18 cellular contexts compared by ENCODE assay signal in the genomic region with DNA sequence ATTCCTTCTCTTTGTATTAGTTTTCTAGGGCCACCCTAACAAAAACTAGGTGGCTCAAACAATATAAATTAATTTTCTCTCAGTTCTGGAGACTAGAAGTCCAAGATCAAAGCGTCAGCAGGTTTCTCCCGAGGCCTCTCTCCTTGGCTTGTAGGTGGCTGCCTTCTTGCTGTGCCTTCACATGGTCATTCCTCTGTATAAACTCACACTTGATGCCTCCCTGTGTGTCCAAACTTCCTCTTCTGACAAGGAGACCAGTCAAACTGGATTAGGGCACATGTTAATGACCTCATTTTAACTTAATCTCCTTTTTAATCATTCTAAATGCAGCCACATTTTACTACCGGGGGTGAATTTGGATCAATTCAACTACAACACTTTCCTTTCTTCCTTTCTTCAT.
A peak's percentile ranks its signal among the peaks of the same experiment; 100 is the strongest.
DNase-seq lines count a peak whose midpoint lies in the region; ATAC-seq and TF ChIP-seq lines count a peak whose summit lies in the region.
"Had no signal": no experiment of that assay in that cellular context is flagged by ENCODE, and none has a peak within 500 bp of the region (broad histone marks: within the 10 kb centered on the region; RNA-seq: fewer than 3 reads in every experiment).

No MANE protein-coding gene starts in this region.

- H3K4me1 ChIP-seq in effector memory CD4-positive, alpha-beta T cell (ENCODE audit: control insufficient read depth, insufficient read depth, low read length, poor library complexity, severe bottlenecking): no peaks in the 10 kb centered on the region
- H3K4me1 ChIP-seq in sigmoid colon: no peaks in the 10 kb centered on the region
- H3K4me1 ChIP-seq: BLaER1, HAP-1 had no signal

- TF ChIP-seq CTCF in sigmoid colon (IDR thresholded peaks at IDR 0.05): no peak

- H3K27ac ChIP-seq in angular gyrus (ENCODE audit: low read depth, low read length) (peak overlapping the region; percentile 88), sigmoid colon (no peak overlapping the region)
- no peak overlapping the region for H3K27ac ChIP-seq in effector memory CD4-positive, alpha-beta T cell (ENCODE audit: insufficient read depth, low read length, poor library complexity, severe bottlenecking)
- H3K27ac ChIP-seq: BLaER1 had no signal

- ATAC-seq in esophagus mucosa: peak; percentile 88
- ATAC-seq in stimulated activated naive CD8-positive, alpha-beta T cell treated with anti-CD3 and anti-CD28 coated beads, Interleukin-15, amount 100 ng/mL, for 72 hours: no peak

- no peak for TF ChIP-seq POLR2A in sigmoid colon (IDR thresholded peaks at IDR 0.05)

- peaks cover 21% of the 10 kb centered on the region for H3K9me3 Mint-ChIP-seq in activated T-cell treated with anti-CD3 and anti-CD28 coated beads, Interleukin-2, amount 50 U/mL, for 24 hours
- peaks cover 21 to 30% of the 10 kb centered on the region in 2 donors for H3K9me3 Mint-ChIP-seq in stimulated activated naive CD8-positive, alpha-beta T cell treated with anti-CD3 and anti-CD28 coated beads, Interleukin-15, amount 100 ng/mL, for 72 hours

- H3K36me3 ChIP-seq in effector memory CD4-positive, alpha-beta T cell (ENCODE audit: control insufficient read depth, insufficient read depth, low read length): no peaks in the 10 kb centered on the region
- H3K36me3 ChIP-seq in sigmoid colon: no peaks in the 10 kb centered on the region
- H3K36me3 ChIP-seq: BLaER1, HAP-1 had no signal

- no peaks in the 10 kb centered on the region for H3K27me3 Mint-ChIP-seq in activated T-cell treated with anti-CD3 and anti-CD28 coated beads, Interleukin-2, amount 50 U/mL, for 24 hours
- H3K27me3 Mint-ChIP-seq in stimulated activated naive CD8-positive, alpha-beta T cell treated with anti-CD3 and anti-CD28 coated beads, Interleukin-15, amount 100 ng/mL, for 72 hours: no peaks in the 10 kb centered on the region
- H3K27me3 Mint-ChIP-seq: CD4-positive, CD25-positive, alpha-beta regulatory T cell had no signal

- H3K36me3 Mint-ChIP-seq in activated T-cell treated with anti-CD3 and anti-CD28 coated beads, Interleukin-2, amount 50 U/mL, for 24 hours (ENCODE audit: low read depth): no peaks in the 10 kb centered on the region
- H3K36me3 Mint-ChIP-seq: CD4-positive, CD25-positive, alpha-beta regulatory T cell had no signal

- TF ChIP-seq EP300 in sigmoid colon (IDR thresholded peaks at IDR 0.05): no peak

- H3K9me3 ChIP-seq in effector memory CD4-positive, alpha-beta T cell (ENCODE audit: control insufficient read depth, low read length): no peaks in the 10 kb centered on the region
- no peaks in the 10 kb centered on the region for H3K9me3 ChIP-seq in sigmoid colon
- H3K9me3 ChIP-seq: SK-N-SH had no signal

- H3K4me3 Mint-ChIP-seq in activated T-cell treated with anti-CD3 and anti-CD28 coated beads, Interleukin-2, amount 50 U/mL, for 24 hours: no peak overlapping the region
- H3K4me3 Mint-ChIP-seq in stimulated activated naive CD8-positive, alpha-beta T cell treated with anti-CD3 and anti-CD28 coated beads, Interleukin-15, amount 100 ng/mL, for 72 hours: no peak overlapping the region
- H3K4me3 Mint-ChIP-seq: CD4-positive, CD25-positive, alpha-beta regulatory T cell; HFFc6 had no signal

- H3K4me1 Mint-ChIP-seq in activated T-cell treated with anti-CD3 and anti-CD28 coated beads, Interleukin-2, amount 50 U/mL, for 24 hours (ENCODE audit: low read depth): no peaks in the 10 kb centered on the region
- H3K4me1 Mint-ChIP-seq in stimulated activated naive CD8-positive, alpha-beta T cell treated with anti-CD3 and anti-CD28 coated beads, Interleukin-15, amount 100 ng/mL, for 72 hours: no peaks in the 10 kb centered on the region
- H3K4me1 Mint-ChIP-seq: CD4-positive, CD25-positive, alpha-beta regulatory T cell had no signal

- WGBS in sigmoid colon, 2 donors: 84 to 94% methylated on average over 3 of the region's 3 CpGs

- no peak overlapping the region for H3K27ac Mint-ChIP-seq in activated T-cell treated with anti-CD3 and anti-CD28 coated beads, Interleukin-2, amount 50 U/mL, for 24 hours
- H3K27ac Mint-ChIP-seq in stimulated activated naive CD8-positive, alpha-beta T cell treated with anti-CD3 and anti-CD28 coated beads, Interleukin-15, amount 100 ng/mL, for 72 hours: no peak overlapping the region
- H3K27ac Mint-ChIP-seq: CD4-positive, CD25-positive, alpha-beta regulatory T cell; HFFc6 had no signal

- no peak overlapping the region for H3K4me3 ChIP-seq in effector memory CD4-positive, alpha-beta T cell (ENCODE audit: insufficient read depth, low read depth, low read length, poor library complexity, severe bottlenecking)
- H3K4me3 ChIP-seq in sigmoid colon: no peak overlapping the region
- H3K4me3 ChIP-seq: BLaER1, HAP-1 had no signal

- DNase-seq in MV-4-11 (lab: John Stamatoyannopoulos, UW): peak; percentile 71
- peak; percentile 17 for DNase-seq in putamen (ENCODE audit: low spot score)
- DNase-seq in activated T-cell treated with anti-CD3 and anti-CD28 coated beads, Interleukin-2, amount 50 U/mL, for 24 hours: no peak
- DNase-seq in effector memory CD4-positive, alpha-beta T cell: no peak
- no peak for DNase-seq in stimulated activated naive CD8-positive, alpha-beta T cell treated with anti-CD3 and anti-CD28 coated beads, Interleukin-15, amount 100 ng/mL, for 72 hours
- no peak for DNase-seq in sigmoid colon
- DNase-seq: CD4-positive, CD25-positive, alpha-beta regulatory T cell; GOT3; HFFc6; KBM-7; NCI-H2029; NCI-H446; NCI-H524 treated with DMSO at 0.1 percent for 48 hours; SK-N-SH had no signal

- no peaks in the 10 kb centered on the region for H3K27me3 ChIP-seq in effector memory CD4-positive, alpha-beta T cell (replicated peaks; ENCODE audit: control insufficient read depth, insufficient read depth, low read length, poor library complexity, severe bottlenecking)
- H3K27me3 ChIP-seq in sigmoid colon: no peaks in the 10 kb centered on the region
- H3K27me3 ChIP-seq: BLaER1 had no signal

- intact Hi-C loops in sigmoid colon (cut with DNase I): no loop called here

Comparison
In these comparisons a context has a peak if more than half of its experiments do, and no peak if none do; other contexts are left out.
1. DNase-seq: peak in MV-4-11 (single experiment) and putamen (single experiment); none in activated T-cell treated with anti-CD3 and anti-CD28 coated beads, Interleukin-2, amount 50 U/mL, for 24 hours (single experiment), effector memory CD4-positive, alpha-beta T cell (0 of 3), stimulated activated naive CD8-positive, alpha-beta T cell treated with anti-CD3 and anti-CD28 coated beads, Interleukin-15, amount 100 ng/mL, for 72 hours (0 of 2) and sigmoid colon (single experiment).